In the genomic region with DNA sequence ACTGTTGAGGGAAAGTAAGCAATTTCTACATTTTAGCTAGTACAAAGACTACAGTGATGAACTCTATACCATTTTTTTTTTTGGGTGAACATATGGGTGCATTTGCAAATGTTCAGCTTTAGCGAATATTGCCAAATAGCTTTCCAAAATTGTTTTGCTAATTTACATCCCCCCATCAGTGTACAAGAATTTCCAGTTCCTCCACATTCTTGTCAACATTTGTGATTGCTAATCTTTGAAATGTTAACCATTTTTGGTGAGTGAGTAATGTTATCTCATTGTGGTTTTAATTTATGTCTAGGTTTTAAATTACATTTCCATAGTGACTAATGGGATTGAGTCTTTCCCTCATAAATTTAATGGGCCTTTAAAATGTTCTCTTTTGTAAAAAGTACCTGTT, we compare ENCODE assay signal across 16 cellular contexts. TPM values are rescaled to one million over a fixed set of nuclear protein-coding genes. Genes with fewer than 3 reads are reported as not detected.
A peak's percentile ranks its signal among the peaks of the same experiment; 100 is the strongest.
DNase-seq lines count a peak whose midpoint lies in the region; ATAC-seq and TF ChIP-seq lines count a peak whose summit lies in the region.
"Had no signal": no experiment of that assay in that cellular context is flagged by ENCODE, and none has a peak within 500 bp of the region (broad histone marks: within the 10 kb centered on the region; RNA-seq: fewer than 3 reads in every experiment).

No MANE protein-coding gene starts in this region.

- H3K36me3 ChIP-seq in mammary epithelial cell (ENCODE audit: insufficient read depth, low read length), result no peaks in the 10 kb centered on the region

- POLR2A ChIA-PET in naive thymus-derived CD8-positive, alpha-beta T cell (lab: Charles Lee), result no interaction called here

- dilution Hi-C loops in mammary epithelial cell (cut with HindIII; ENCODE audit: low sequenced_read_pairs), result no loop called here

- H3K9me3 Mint-ChIP-seq in Calu3 (ENCODE audit: low read depth, unreplicated experiment), result peaks cover 8% of the 10 kb centered on the region
- H3K9me3 Mint-ChIP-seq in naive thymus-derived CD8-positive, alpha-beta T cell, result no peaks in the 10 kb centered on the region
- H3K9me3 Mint-ChIP-seq: activated B cell treated with CpG ODN at 0.5 μM for 24 hours; activated naive CD8-positive, alpha-beta T cell treated with anti-CD3 and anti-CD28 coated beads for 36 hours; CD4-positive, alpha-beta T cell; naive B cell had no signal

- no peak for TF ChIP-seq CTCF in Calu3 (IDR thresholded peaks at IDR 0.05; ENCODE audit: unreplicated experiment)
- no peak for TF ChIP-seq CTCF in mammary epithelial cell (conservative IDR thresholded peaks at IDR 0.05 in 1 of 2, IDR thresholded peaks at IDR 0.05 in 1 of 2; ENCODE audit: extremely low read depth in 1 of 2, insufficient read depth in 1 of 2, low read depth in 1 of 2, low read length in 2 of 2)

- H3K4me3 ChIP-seq in mammary epithelial cell (replicated peaks in 1 of 3; ENCODE audit: insufficient read depth in 1 of 3, low read depth in 2 of 3, low read length in 3 of 3), result no peak overlapping the region

- TF ChIP-seq EP300 in Ishikawa (IDR thresholded peaks at IDR 0.05; ENCODE audit: borderline replicate concordance), result peak; percentile 87; the same call in 1 of the 2 replicates

- H3K36me3 Mint-ChIP-seq in Calu3 (ENCODE audit: insufficient read depth, unreplicated experiment), result peaks cover 5% of the 10 kb centered on the region
- peaks cover 0 to 2% (median 0%) of the 10 kb centered on the region in 3 donors for H3K36me3 Mint-ChIP-seq in naive thymus-derived CD8-positive, alpha-beta T cell
- H3K36me3 Mint-ChIP-seq: activated naive CD8-positive, alpha-beta T cell treated with anti-CD3 and anti-CD28 coated beads for 36 hours; naive B cell had no signal

- 54% methylated on average over 1 of the region's 1 CpG for WGBS in mammary epithelial cell (ENCODE audit: low coverage, missing lambda C conversion rate)

- H3K27me3 ChIP-seq in mammary epithelial cell (ENCODE audit: insufficient read depth, low read length), result no peaks in the 10 kb centered on the region

- H4K20me1 ChIP-seq in mammary epithelial cell (ENCODE audit: insufficient read depth, low read length), result no peaks in the 10 kb centered on the region

- DNase-seq in Calu3, result peak; percentile 26
- DNase-seq in mammary epithelial cell, result peak; percentile 70
- DNase-seq in kidney tubule cell (ENCODE audit: low spot score), result peak; percentile 44
- no peak for DNase-seq in naive thymus-derived CD8-positive, alpha-beta T cell
- no peak for DNase-seq in stimulated activated CD4-positive, alpha-beta T cell treated with anti-CD3 and anti-CD28 coated beads, Interleukin-4, amount 100 ng/mL, for 24 hours
- no peak for DNase-seq in stimulated activated CD4-positive, alpha-beta T cell treated with anti-CD3 and anti-CD28 coated beads, Interleukin-2, amount 100 ng/mL, for 48 hours
- no peak for DNase-seq in medulla oblongata (ENCODE audit: extremely low spot score)
- DNase-seq: activated B cell treated with CpG ODN at 0.5 μM for 24 hours; activated naive CD8-positive, alpha-beta T cell treated with anti-CD3 and anti-CD28 coated beads for 36 hours; CD4-positive, alpha-beta T cell; dermis blood vessel endothelial cell; naive B cell; NCI-H2029 treated with DMSO at 0.1 percent for 48 hours; stimulated activated naive CD4-positive, alpha-beta T cell treated with Interleukin-2 at 50 U/mL for 16 hours had no signal

- BruUV-seq in Calu3 (replicated peaks; lab: Mats Ljungman, UMichigan) (no TSS peak), mammary epithelial cell (replicated peaks; lab: Mats Ljungman, UMichigan) (no TSS peak)

- H3K4me2 ChIP-seq in mammary epithelial cell (ENCODE audit: insufficient read depth, low read depth, low read length), result peak overlapping the region; percentile 14

- H2AFZ ChIP-seq in mammary epithelial cell (ENCODE audit: low read depth, low read length), result no peak overlapping the region

- H3K4me1 ChIP-seq in mammary epithelial cell (ENCODE audit: insufficient read depth, low read length), result no peaks in the 10 kb centered on the region

- H3K9me3 ChIP-seq in mammary epithelial cell (replicated peaks; ENCODE audit: insufficient read depth, low read length), result no peaks in the 10 kb centered on the region

- H3K79me2 ChIP-seq in mammary epithelial cell (ENCODE audit: insufficient read depth, low read length), result no peaks in the 10 kb centered on the region

- peak overlapping the region; percentile 39 for H3K27ac Mint-ChIP-seq in Calu3 (ENCODE audit: unreplicated experiment)
- H3K27ac Mint-ChIP-seq in naive thymus-derived CD8-positive, alpha-beta T cell, result no peak overlapping the region
- H3K27ac Mint-ChIP-seq: activated B cell treated with CpG ODN at 0.5 μM for 24 hours; activated naive CD8-positive, alpha-beta T cell treated with anti-CD3 and anti-CD28 coated beads for 36 hours; CD4-positive, alpha-beta T cell; naive B cell had no signal

- no peak overlapping the region for H3K4me3 Mint-ChIP-seq in Calu3 (ENCODE audit: low read depth, unreplicated experiment)
- no peak overlapping the region for H3K4me3 Mint-ChIP-seq in naive thymus-derived CD8-positive, alpha-beta T cell
- H3K4me3 Mint-ChIP-seq: activated B cell treated with CpG ODN at 0.5 μM for 24 hours; activated naive CD8-positive, alpha-beta T cell treated with anti-CD3 and anti-CD28 coated beads for 36 hours; CD4-positive, alpha-beta T cell; naive B cell had no signal

- intact Hi-C loops in Calu3 (cut with micrococcal nuclease; ENCODE audit: unreplicated experiment), result no loop called here
- intact Hi-C loops in mammary epithelial cell (cut with micrococcal nuclease), result no loop called here

- ATAC-seq in naive thymus-derived CD8-positive, alpha-beta T cell, result no peak

- H3K9ac ChIP-seq in mammary epithelial cell (ENCODE audit: insufficient read depth, low read length), result no peak overlapping the region

- in situ Hi-C loops in mammary epithelial cell (cut with MboI; ENCODE audit: low sequenced_read_pairs in 2 of 2), result no loop called here

- peaks cover 8% of the 10 kb centered on the region for H3K4me1 Mint-ChIP-seq in Calu3 (ENCODE audit: low read depth, unreplicated experiment)
- no peaks in the 10 kb centered on the region for H3K4me1 Mint-ChIP-seq in naive thymus-derived CD8-positive, alpha-beta T cell
- H3K4me1 Mint-ChIP-seq: activated B cell treated with CpG ODN at 0.5 μM for 24 hours; activated naive CD8-positive, alpha-beta T cell treated with anti-CD3 and anti-CD28 coated beads for 36 hours; naive B cell had no signal

- no peak for TF ChIP-seq RAD21 in Ishikawa (IDR thresholded peaks at IDR 0.05; ENCODE audit: low read depth)

- peaks cover 17% of the 10 kb centered on the region for H3K27me3 Mint-ChIP-seq in Calu3 (ENCODE audit: unreplicated experiment)
- H3K27me3 Mint-ChIP-seq in naive thymus-derived CD8-positive, alpha-beta T cell, result peaks cover 2 to 30% (median 9%) of the 10 kb centered on the region in 5 donors

- CTCF ChIA-PET in Calu3 (lab: Charles Lee) (no interaction called here), mammary epithelial cell (lab: Charles Lee; ENCODE audit: low non-redundant PET) (no interaction called here)

- no peak overlapping the region for H3K27ac ChIP-seq in mammary epithelial cell (ENCODE audit: insufficient read depth, low read depth, low read length)

TF ChIP-seq in Ishikawa, 13 proteins besides CTCF, POLR2A, EP300 and RAD21:
- TF ChIP-seq FOXM1 (IDR thresholded peaks at IDR 0.05; ENCODE audit: borderline replicate concordance, low read depth) (peak; percentile 88), TEAD4 (IDR thresholded peaks at IDR 0.05) (peak; percentile 98), YY1 (IDR thresholded peaks at IDR 0.05; ENCODE audit: low read depth) (0 out of 2 replicates have a peak, but pooled peaks have one; percentile 39), CEBPB (IDR thresholded peaks at IDR 0.05) (peak; percentile 88), TAF1 (IDR thresholded peaks at IDR 0.05; ENCODE audit: low read depth) (no peak), NFIC (IDR thresholded peaks at IDR 0.05) (peak; percentile 79), TCF12 (IDR thresholded peaks at IDR 0.05; ENCODE audit: low read depth) (peak; percentile 76; the same call in 1 of the 2 replicates)
- TF ChIP-seq, protein P1, sequence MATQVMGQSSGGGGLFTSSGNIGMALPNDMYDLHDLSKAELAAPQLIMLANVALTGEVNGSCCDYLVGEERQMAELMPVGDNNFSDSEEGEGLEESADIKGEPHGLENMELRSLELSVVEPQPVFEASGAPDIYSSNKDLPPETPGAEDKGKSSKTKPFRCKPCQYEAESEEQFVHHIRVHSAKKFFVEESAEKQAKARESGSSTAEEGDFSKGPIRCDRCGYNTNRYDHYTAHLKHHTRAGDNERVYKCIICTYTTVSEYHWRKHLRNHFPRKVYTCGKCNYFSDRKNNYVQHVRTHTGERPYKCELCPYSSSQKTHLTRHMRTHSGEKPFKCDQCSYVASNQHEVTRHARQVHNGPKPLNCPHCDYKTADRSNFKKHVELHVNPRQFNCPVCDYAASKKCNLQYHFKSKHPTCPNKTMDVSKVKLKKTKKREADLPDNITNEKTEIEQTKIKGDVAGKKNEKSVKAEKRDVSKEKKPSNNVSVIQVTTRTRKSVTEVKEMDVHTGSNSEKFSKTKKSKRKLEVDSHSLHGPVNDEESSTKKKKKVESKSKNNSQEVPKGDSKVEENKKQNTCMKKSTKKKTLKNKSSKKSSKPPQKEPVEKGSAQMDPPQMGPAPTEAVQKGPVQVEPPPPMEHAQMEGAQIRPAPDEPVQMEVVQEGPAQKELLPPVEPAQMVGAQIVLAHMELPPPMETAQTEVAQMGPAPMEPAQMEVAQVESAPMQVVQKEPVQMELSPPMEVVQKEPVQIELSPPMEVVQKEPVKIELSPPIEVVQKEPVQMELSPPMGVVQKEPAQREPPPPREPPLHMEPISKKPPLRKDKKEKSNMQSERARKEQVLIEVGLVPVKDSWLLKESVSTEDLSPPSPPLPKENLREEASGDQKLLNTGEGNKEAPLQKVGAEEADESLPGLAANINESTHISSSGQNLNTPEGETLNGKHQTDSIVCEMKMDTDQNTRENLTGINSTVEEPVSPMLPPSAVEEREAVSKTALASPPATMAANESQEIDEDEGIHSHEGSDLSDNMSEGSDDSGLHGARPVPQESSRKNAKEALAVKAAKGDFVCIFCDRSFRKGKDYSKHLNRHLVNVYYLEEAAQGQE (IDR thresholded peaks at IDR 0.05; ENCODE audit: low read depth), result no peak

RNA-seq across cellular contexts. Expression of a gene that starts 16.4 kb away (rescaled TPM):
- total RNA-seq in Calu3 (2022) (not detected in 2 replicates), mammary epithelial cell (under 1 TPM in 1 of 2 donors, not detected in 1; under 0.01 TPM)
- not detected for polyA plus RNA-seq in mammary epithelial cell
- polyA minus RNA-seq in mammary epithelial cell, result not detected
- total RNA-seq in naive thymus-derived CD8-positive, alpha-beta T cell, result not detected
- polyA plus RNA-seq in naive thymus-derived CD8-positive, alpha-beta T cell, result not detected
- total RNA-seq: activated B cell treated with CpG ODN at 0.5 μM for 24 hours; activated naive CD8-positive, alpha-beta T cell treated with anti-CD3 and anti-CD28 coated beads for 36 hours; CD4-positive, alpha-beta T cell had no signal

RNA-seq across cellular contexts. Expression of a gene that starts 28.9 kb away (rescaled TPM):
- total RNA-seq in Calu3 (2022), result not detected in 2 replicates
- under 1 TPM in 1 of 2 donors, not detected in 1; 0.09 TPM for total RNA-seq in mammary epithelial cell
- 0.07 TPM for polyA plus RNA-seq in mammary epithelial cell
- not detected for polyA minus RNA-seq in mammary epithelial cell
- total RNA-seq in naive thymus-derived CD8-positive, alpha-beta T cell, result 1 to 10 TPM; 3.9 TPM
- 100 to 1,000 TPM in 1 of 3 donors, 1 to 10 TPM in 2; 2.6 to 148 (median 3.0) TPM for polyA plus RNA-seq in naive thymus-derived CD8-positive, alpha-beta T cell
- total RNA-seq: G401 had no signal

Comparison
In these comparisons a context has a peak if more than half of its experiments do, and no peak if none do; other contexts are left out.
1. DNase-seq: peak in Calu3 (single experiment), mammary epithelial cell (single experiment) and kidney tubule cell (single experiment); none in naive thymus-derived CD8-positive, alpha-beta T cell (0 of 10), stimulated activated CD4-positive, alpha-beta T cell treated with anti-CD3 and anti-CD28 coated beads, Interleukin-4, amount 100 ng/mL, for 24 hours (single experiment), stimulated activated CD4-positive, alpha-beta T cell treated with anti-CD3 and anti-CD28 coated beads, Interleukin-2, amount 100 ng/mL, for 48 hours (0 of 2) and medulla oblongata (single experiment).